In the genomic region with DNA sequence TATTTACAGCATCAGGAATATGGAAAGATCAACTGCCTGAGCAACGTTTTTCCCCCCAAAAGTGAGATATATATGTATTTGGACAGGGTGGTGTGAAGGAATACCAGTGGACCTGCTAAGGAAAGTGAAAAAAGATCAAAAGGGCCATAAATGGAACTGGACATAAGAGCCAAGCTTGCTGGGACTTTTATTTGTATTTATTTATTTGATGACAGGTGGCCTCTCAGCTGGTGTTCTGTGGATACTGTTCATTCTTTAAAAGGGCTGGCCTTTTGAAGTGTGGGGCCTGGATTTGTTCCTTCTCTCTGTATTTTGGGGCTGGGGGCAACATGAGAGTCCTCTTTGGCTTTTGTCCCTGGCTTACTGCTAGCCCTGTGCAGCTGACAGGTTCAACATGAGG, we compare ENCODE assay signal across 6 cellular contexts.
"Had no signal": no experiment of that assay in that cellular context is flagged by ENCODE, and none has a peak within 500 bp of the region (broad histone marks: within the 10 kb centered on the region; RNA-seq: fewer than 3 reads in every experiment).

No MANE protein-coding gene starts in this region.

- H3K4me3 ChIP-seq: GM23338 had no signal

- H3K27ac ChIP-seq: HL-60 had no signal

- ATAC-seq: GM23338, HepG2 had no signal

- DNase-seq: H9, HCEC 1CT, KBM-7 had no signal
